ENCODE assay signal across 20 cellular contexts in genomic region chr10:108060246-108060645, GRCh38.
"Had no signal": no experiment of that assay in that cellular context is flagged by ENCODE, and none has a peak within 500 bp of the region (broad histone marks: within the 10 kb centered on the region; RNA-seq: fewer than 3 reads in every experiment).

No MANE protein-coding gene starts in this region.

- H3K27me3 Mint-ChIP-seq: stimulated activated naive CD8-positive, alpha-beta T cell treated with anti-CD3 and anti-CD28 coated beads, Interleukin-15, Interleukin-2, amounts not matched to agents 100 ng/mL and 50 ng/mL, for 24 hours had no signal

- DNase-seq: activated CD4-positive, alpha-beta T cell treated with anti-CD3 and anti-CD28 coated beads, Interleukin-2, amount 50 U/mL, for 1 hour; activated CD4-positive, CD25-positive, alpha-beta regulatory T cell treated with anti-CD3 and anti-CD28 coated beads, Interleukin-2, amount 50 U/mL, for 72 hours; activated CD8-positive, alpha-beta memory T cell treated with anti-CD3 and anti-CD28 coated beads, Interleukin-2, amount 50 U/mL, for 4 hours; activated effector memory CD4-positive, alpha-beta T cell treated with Interleukin-2 at 50 U/mL for 16 hours; activated naive CD4-positive, alpha-beta T cell treated with anti-CD3 and anti-CD28 coated beads, Interleukin-2, amount 50 U/mL, for 16 hours; activated T-cell treated with anti-CD3 and anti-CD28 coated beads, Interleukin-2, amount 50 U/mL, for 48 hours; dermis blood vessel endothelial cell; foreskin melanocyte; glutamatergic neuron; lower lobe of right lung; midbrain; nephron progenitor cell; retina; stimulated activated CD4-positive, alpha-beta T cell treated with anti-CD3 and anti-CD28 coated beads, Interleukin-12 subunit alpha, Interleukin-12 subunit beta, amount 100 ng/mL, for 4 hours; stimulated activated CD4-positive, alpha-beta T cell treated with anti-CD3 and anti-CD28 coated beads, Interleukin-2, amount 100 ng/mL, for 24 hours had no signal

- H3K27ac ChIP-seq: ascending aorta, epithelial cell of prostate, lower lobe of right lung, tibial nerve had no signal

- H3K9me3 ChIP-seq: ascending aorta, lower lobe of right lung, tibial nerve had no signal

- H3K4me3 Mint-ChIP-seq: nephron progenitor cell; stimulated activated naive CD8-positive, alpha-beta T cell treated with anti-CD3 and anti-CD28 coated beads, Interleukin-15, Interleukin-2, amounts not matched to agents 100 ng/mL and 50 ng/mL, for 24 hours; T-helper 1 cell treated with Interleukin-12 subunit alpha and Interleukin-12 subunit beta and Interleukin-4 antibody, amounts not matched to agents 30 μg/mL and 1 μg/mL, for 36 hours had no signal

- H3K9me3 Mint-ChIP-seq: nephron progenitor cell had no signal

- H3K27ac Mint-ChIP-seq: nephron progenitor cell; stimulated activated naive CD8-positive, alpha-beta T cell treated with anti-CD3 and anti-CD28 coated beads, Interleukin-15, Interleukin-2, amounts not matched to agents 100 ng/mL and 50 ng/mL, for 24 hours; T-helper 1 cell treated with Interleukin-12 subunit alpha and Interleukin-12 subunit beta and Interleukin-4 antibody, amounts not matched to agents 30 μg/mL and 1 μg/mL, for 36 hours had no signal

- H3K4me1 ChIP-seq: ascending aorta, lower lobe of right lung, tibial nerve had no signal

- H3K4me1 Mint-ChIP-seq: nephron progenitor cell had no signal

- H3K27me3 ChIP-seq: ascending aorta, tibial nerve had no signal

- H3K4me3 ChIP-seq: ascending aorta, lower lobe of right lung, tibial nerve had no signal

- H3K36me3 ChIP-seq: ascending aorta, lower lobe of right lung, tibial nerve had no signal

- ATAC-seq: lower lobe of right lung had no signal
